Comparison of ENCODE assay signal across 9 cellular contexts in the genomic region with DNA sequence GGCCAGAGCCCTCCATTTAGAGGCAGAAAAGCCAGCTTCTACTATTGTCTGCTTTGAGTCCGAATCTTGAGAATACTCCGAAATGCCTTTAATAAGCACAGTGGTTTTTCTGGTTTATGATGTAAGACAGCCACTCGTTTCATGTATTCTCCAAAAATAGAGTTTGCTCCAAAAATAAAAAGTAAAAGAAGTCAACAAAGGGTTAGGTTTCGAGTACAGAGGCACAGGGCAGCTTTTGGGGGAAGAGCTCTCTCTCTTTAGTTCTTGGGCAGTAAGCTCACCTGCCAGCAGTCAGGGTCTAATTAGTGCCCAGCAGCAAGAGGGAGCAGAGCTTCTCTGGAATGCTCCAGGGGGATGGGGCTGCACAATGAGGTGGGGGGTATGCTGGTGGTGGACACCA. TPM values are rescaled to one million over a fixed set of nuclear protein-coding genes. Genes with fewer than 3 reads are reported as not detected.
DNase-seq lines count a peak whose midpoint lies in the region; ATAC-seq and TF ChIP-seq lines count a peak whose summit lies in the region.
"Had no signal": no experiment of that assay in that cellular context is flagged by ENCODE, and none has a peak within 500 bp of the region (broad histone marks: within the 10 kb centered on the region; RNA-seq: fewer than 3 reads in every experiment).

No MANE protein-coding gene starts in this region.

- TF ChIP-seq POLR2A in breast epithelium (IDR thresholded peaks at IDR 0.05), result no peak

- H3K36me3 ChIP-seq in heart right ventricle (peaks cover 0 to 10% (median 0%) of the 10 kb centered on the region in 9 donors), breast epithelium (no peaks in the 10 kb centered on the region), aorta (ENCODE audit: control insufficient read depth in 1 of 2, insufficient read depth in 2 of 2, low read length in 1 of 2) (no peaks in the 10 kb centered on the region)
- H3K36me3 ChIP-seq: MG63 had no signal

- H3K27me3 ChIP-seq in heart right ventricle (no peaks in the 10 kb centered on the region), breast epithelium (no peaks in the 10 kb centered on the region), aorta (ENCODE audit: control insufficient read depth in 1 of 2, insufficient read depth in 2 of 2, low read length in 1 of 2) (no peaks in the 10 kb centered on the region)
- H3K27me3 ChIP-seq: MG63 had no signal

- H3K27ac ChIP-seq in heart right ventricle (peak overlapping the region in 8 of 10 donors; percentile 28 to 77 (median 56)), breast epithelium (peak overlapping the region; percentile 83 to 90), aorta (ENCODE audit: low read depth in 1 of 2, low read length in 2 of 2) (peak overlapping the region; percentile 94 to 99)

- intact Hi-C loops in heart right ventricle (cut with DNase I), result no loop called here
- intact Hi-C loops in left ventricle myocardium superior (cut with micrococcal nuclease), result no loop called here
- intact Hi-C loops in breast epithelium (cut with DNase I; ENCODE audit: low total_unique reads), result no loop called here
- intact Hi-C loops in aorta (cut with DNase I), result loop anchor here (5.0 kb wide), 1 partner anchor 39 kb away; no protein-coding TSS in a partner anchor

- no peak overlapping the region for H3K4me3 ChIP-seq in heart right ventricle
- no peak overlapping the region for H3K4me3 ChIP-seq in breast epithelium
- no peak overlapping the region for H3K4me3 ChIP-seq in aorta (ENCODE audit: low read length in 2 of 2)
- H3K4me3 ChIP-seq: MG63 had no signal

- WGBS in heart right ventricle, 2 donors, result 69 to 75% methylated on average over 4 of the region's 4 CpGs
- WGBS in aorta, 2 donors, result 0 to 5% methylated on average over 4 of the region's 4 CpGs

- no peak for ATAC-seq in heart right ventricle
- ATAC-seq in left ventricle myocardium superior, result no peak
- peak; percentile 61 for ATAC-seq in HG03060 (IDR thresholded peaks at IDR 0.05; ENCODE audit: low read depth, unreplicated experiment)
- ATAC-seq in aorta (ENCODE audit: low FRiP score), result no peak

- peaks cover 7 to 97% (median 74%) of the 10 kb centered on the region in 9 donors for H3K4me1 ChIP-seq in heart right ventricle
- peaks cover 32 to 42% of the 10 kb centered on the region in 2 donors for H3K4me1 ChIP-seq in breast epithelium
- H3K4me1 ChIP-seq in aorta (ENCODE audit: control insufficient read depth in 1 of 2, insufficient read depth in 2 of 2, low read length in 2 of 2), result peaks cover 27 to 29% of the 10 kb centered on the region in 2 donors

- DNase-seq in heart right ventricle (no peak), left ventricle myocardium superior (no peak), breast epithelium (ENCODE audit: low spot score in 2 of 2) (no peak), aorta (no peak), NCI-H748 (lab: John Stamatoyannopoulos, UW; ENCODE audit: unreplicated experiment) (no peak), NCI-H2107 (lab: John Stamatoyannopoulos, UW) (no peak)
- no peak for DNase-seq in effector CD8-positive, alpha-beta T cell (lab: John Stamatoyannopoulos, UW)
- DNase-seq: MG63 had no signal

- peaks cover 0 to 10% (median 0%) of the 10 kb centered on the region in 11 donors for H3K9me3 ChIP-seq in heart right ventricle
- H3K9me3 ChIP-seq in breast epithelium, result no peaks in the 10 kb centered on the region
- H3K9me3 ChIP-seq in aorta (ENCODE audit: control insufficient read depth, low read length), result no peaks in the 10 kb centered on the region
- H3K9me3 ChIP-seq: MG63 had no signal

- TF ChIP-seq CTCF in heart right ventricle (IDR thresholded peaks at IDR 0.05) (no peak), breast epithelium (IDR thresholded peaks at IDR 0.05) (no peak)

RNA-seq across cellular contexts. Expression of a gene that starts 20.2 kb away (rescaled TPM):
- total RNA-seq in heart right ventricle, result 10 to 100 TPM; 16.1 to 34.2 (median 23.7) TPM
- 1 to 10 TPM; 4.2 to 8.4 TPM for polyA plus RNA-seq in heart right ventricle
- 22.3 TPM for total RNA-seq in left ventricle myocardium superior
- 10 to 100 TPM; 23.0 to 46.5 (median 40.5) TPM for total RNA-seq in breast epithelium
- total RNA-seq in aorta, result 100 to 1,000 TPM; 109 to 165 TPM
- polyA plus RNA-seq in aorta, result 10 to 100 TPM; 10.6 to 38.4 TPM

Comparison
In these comparisons a context has a peak if more than half of its experiments do, and no peak if none do; other contexts are left out.
1. intact Hi-C loops: an anchor here in aorta (5.0 kb wide); none called in heart right ventricle, left ventricle myocardium superior and breast epithelium.